ENCODE assay signal across 16 cellular contexts in genomic region chr10:35896011-35896410, GRCh38.
DNase-seq lines count a peak whose midpoint lies in the region; ATAC-seq, FAIRE-seq and TF ChIP-seq lines count a peak whose summit lies in the region.
"Had no signal": no experiment of that assay in that cellular context is flagged by ENCODE, and none has a peak within 500 bp of the region (broad histone marks: within the 10 kb centered on the region; RNA-seq: fewer than 3 reads in every experiment).

No MANE protein-coding gene starts in this region.

- H3K9me3 ChIP-seq in mammary epithelial cell (replicated peaks; ENCODE audit: insufficient read depth, low read length) (no peaks in the 10 kb centered on the region), upper lobe of right lung (no peaks in the 10 kb centered on the region)

- peak overlapping the region; percentile 64 for H3K4me2 ChIP-seq in mammary epithelial cell (ENCODE audit: insufficient read depth, low read depth, low read length)

- no peaks in the 10 kb centered on the region for H3K27me3 ChIP-seq in mammary epithelial cell (ENCODE audit: insufficient read depth, low read length)
- H3K27me3 ChIP-seq in upper lobe of right lung: no peaks in the 10 kb centered on the region

- H3K79me2 ChIP-seq in mammary epithelial cell (ENCODE audit: insufficient read depth, low read length): no peaks in the 10 kb centered on the region

- CTCF ChIA-PET in mammary epithelial cell (lab: Charles Lee; ENCODE audit: low non-redundant PET): no interaction called here

- FAIRE-seq in HTR-8/SVneo (lab: Jason Lieb, UNC): peak; percentile 66
- FAIRE-seq: GM18507 had no signal

- H2AFZ ChIP-seq in mammary epithelial cell (ENCODE audit: low read depth, low read length): peak overlapping the region; percentile 58

- no peak for DNase-seq in HTR-8/SVneo (ENCODE audit: insufficient read length, low spot score)
- DNase-seq in mammary epithelial cell: peak; percentile 71
- DNase-seq in hepatic stellate cell (ENCODE audit: low spot score): peak; percentile 67
- no peak for DNase-seq in upper lobe of right lung
- DNase-seq in GM13977 (ENCODE audit: low spot score): no peak
- DNase-seq in NCI-H2107 (lab: John Stamatoyannopoulos, UW): no peak
- DNase-seq in ACHN: no peak
- DNase-seq: activated naive CD4-positive, alpha-beta T cell treated with Interleukin-2 at 50 U/mL for 16 hours; CD4-positive, CD25-positive, alpha-beta regulatory T cell; effector CD8-positive, alpha-beta T cell; H9; NCI-H1105; NCI-H82; stimulated activated naive CD4-positive, alpha-beta T cell treated with Interleukin-2 at 50 U/mL for 16 hours had no signal

- no TSS peak for BruUV-seq in mammary epithelial cell (replicated peaks; lab: Mats Ljungman, UMichigan)

- TF ChIP-seq CTCF in mammary epithelial cell (conservative IDR thresholded peaks at IDR 0.05 in 1 of 2, IDR thresholded peaks at IDR 0.05 in 1 of 2; ENCODE audit: extremely low read depth in 1 of 2, insufficient read depth in 1 of 2, low read depth in 1 of 2, low read length in 2 of 2) (no peak), upper lobe of right lung (IDR thresholded peaks at IDR 0.05) (no peak), GM13977 (IDR thresholded peaks at IDR 0.05; ENCODE audit: extremely low read depth, insufficient read depth, missing control alignments) (no peak)

- H4K20me1 ChIP-seq in mammary epithelial cell (ENCODE audit: insufficient read depth, low read length): no peaks in the 10 kb centered on the region

- ATAC-seq in upper lobe of right lung: peak; percentile 53
- no peak for ATAC-seq in HG02759 (IDR thresholded peaks at IDR 0.05; ENCODE audit: unreplicated experiment)

- no peaks in the 10 kb centered on the region for H3K36me3 ChIP-seq in mammary epithelial cell (ENCODE audit: insufficient read depth, low read length)
- H3K36me3 ChIP-seq in upper lobe of right lung: no peaks in the 10 kb centered on the region

- intact Hi-C loops in mammary epithelial cell (cut with micrococcal nuclease) (loop anchor here (2.0 kb wide), 1 partner anchor 15 kb away; no protein-coding TSS in a partner anchor), upper lobe of right lung (cut with DNase I) (no loop called here)

- in situ Hi-C loops in mammary epithelial cell (cut with MboI; ENCODE audit: low sequenced_read_pairs in 2 of 2) (no loop called here), GM13977 (cut with MboI; ENCODE audit: low pct_unique_long_range_greater_than_20kb, low sequenced_read_pairs, unreplicated experiment) (no loop called here), ACHN (cut with HindIII; ENCODE audit: low pct_ligation_motif_present, low pct_unique_long_range_greater_than_20kb, low sequenced_read_pairs) (no loop called here)

- 15% methylated on average over 5 of the region's 5 CpGs for WGBS in mammary epithelial cell (ENCODE audit: low coverage, missing lambda C conversion rate)

- H3K4me1 ChIP-seq in mammary epithelial cell (ENCODE audit: insufficient read depth, low read length) (peaks cover 17% of the 10 kb centered on the region), upper lobe of right lung (peaks cover 3% of the 10 kb centered on the region)

- no peak overlapping the region for H3K4me3 ChIP-seq in mammary epithelial cell (replicated peaks in 1 of 3; ENCODE audit: insufficient read depth in 1 of 3, low read depth in 2 of 3, low read length in 3 of 3)
- no peak overlapping the region for H3K4me3 ChIP-seq in upper lobe of right lung

- peak overlapping the region; percentile 68 for H3K27ac ChIP-seq in mammary epithelial cell (ENCODE audit: insufficient read depth, low read depth, low read length)
- H3K27ac ChIP-seq in upper lobe of right lung: no peak overlapping the region

- H3K9ac ChIP-seq in mammary epithelial cell (ENCODE audit: insufficient read depth, low read length): peak overlapping the region; percentile 6

- dilution Hi-C loops in mammary epithelial cell (cut with HindIII; ENCODE audit: low sequenced_read_pairs): no loop called here

Comparison
In these comparisons a context has a peak if more than half of its experiments do, and no peak if none do; other contexts are left out.
1. DNase-seq: peak in mammary epithelial cell (single experiment) and hepatic stellate cell (single experiment); none in HTR-8/SVneo (single experiment), upper lobe of right lung (single experiment), GM13977 (single experiment), NCI-H2107 (single experiment) and ACHN (single experiment).